Comparison of ENCODE assay signal across 1 cellular context in the genomic region with DNA sequence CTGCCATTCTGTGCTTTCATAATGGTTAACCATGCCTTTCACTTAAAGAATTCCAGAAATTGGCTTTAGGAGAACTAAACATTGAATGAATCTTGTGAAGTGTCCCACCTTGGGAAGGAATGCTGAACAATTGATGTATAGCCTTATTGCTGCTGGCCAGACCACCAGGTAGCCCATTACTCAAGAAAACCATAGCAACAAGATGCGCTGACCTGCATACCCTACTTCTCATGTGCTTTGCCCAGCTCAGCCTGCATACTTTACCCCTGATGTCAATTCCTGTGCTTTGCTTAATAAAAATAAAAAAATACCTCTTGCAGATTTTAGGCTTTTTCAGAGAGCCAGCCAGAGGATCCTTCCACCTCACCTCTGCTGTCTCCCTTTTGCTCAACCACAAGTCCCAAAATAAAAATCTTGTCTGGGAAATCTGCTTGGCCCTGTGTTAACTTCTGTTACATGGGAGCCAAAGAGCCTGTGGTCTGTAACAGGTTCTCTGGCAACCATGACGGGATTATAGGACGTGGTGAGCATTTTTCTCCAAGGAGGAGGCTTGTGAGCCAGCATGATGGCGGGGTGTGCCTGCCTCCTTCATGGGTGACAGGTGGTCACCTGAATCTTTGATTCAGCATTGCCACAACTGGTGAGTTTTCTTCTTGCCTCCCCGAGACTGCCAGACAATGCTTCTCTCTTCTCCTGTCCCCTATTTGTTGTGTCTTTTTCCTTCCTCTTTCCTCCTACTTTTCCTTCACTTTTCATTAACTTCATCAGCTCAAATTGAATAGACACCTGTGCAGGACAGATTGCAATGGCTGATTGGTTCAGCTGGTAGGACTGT.
TF ChIP-seq lines count a peak whose summit lies in the region.

No MANE protein-coding gene starts in this region.

TF ChIP-seq in GM12878, 131 proteins besides CTCF, POLR2A, EP300 and RAD21 (continued from another document):
- TF ChIP-seq, protein P1, sequence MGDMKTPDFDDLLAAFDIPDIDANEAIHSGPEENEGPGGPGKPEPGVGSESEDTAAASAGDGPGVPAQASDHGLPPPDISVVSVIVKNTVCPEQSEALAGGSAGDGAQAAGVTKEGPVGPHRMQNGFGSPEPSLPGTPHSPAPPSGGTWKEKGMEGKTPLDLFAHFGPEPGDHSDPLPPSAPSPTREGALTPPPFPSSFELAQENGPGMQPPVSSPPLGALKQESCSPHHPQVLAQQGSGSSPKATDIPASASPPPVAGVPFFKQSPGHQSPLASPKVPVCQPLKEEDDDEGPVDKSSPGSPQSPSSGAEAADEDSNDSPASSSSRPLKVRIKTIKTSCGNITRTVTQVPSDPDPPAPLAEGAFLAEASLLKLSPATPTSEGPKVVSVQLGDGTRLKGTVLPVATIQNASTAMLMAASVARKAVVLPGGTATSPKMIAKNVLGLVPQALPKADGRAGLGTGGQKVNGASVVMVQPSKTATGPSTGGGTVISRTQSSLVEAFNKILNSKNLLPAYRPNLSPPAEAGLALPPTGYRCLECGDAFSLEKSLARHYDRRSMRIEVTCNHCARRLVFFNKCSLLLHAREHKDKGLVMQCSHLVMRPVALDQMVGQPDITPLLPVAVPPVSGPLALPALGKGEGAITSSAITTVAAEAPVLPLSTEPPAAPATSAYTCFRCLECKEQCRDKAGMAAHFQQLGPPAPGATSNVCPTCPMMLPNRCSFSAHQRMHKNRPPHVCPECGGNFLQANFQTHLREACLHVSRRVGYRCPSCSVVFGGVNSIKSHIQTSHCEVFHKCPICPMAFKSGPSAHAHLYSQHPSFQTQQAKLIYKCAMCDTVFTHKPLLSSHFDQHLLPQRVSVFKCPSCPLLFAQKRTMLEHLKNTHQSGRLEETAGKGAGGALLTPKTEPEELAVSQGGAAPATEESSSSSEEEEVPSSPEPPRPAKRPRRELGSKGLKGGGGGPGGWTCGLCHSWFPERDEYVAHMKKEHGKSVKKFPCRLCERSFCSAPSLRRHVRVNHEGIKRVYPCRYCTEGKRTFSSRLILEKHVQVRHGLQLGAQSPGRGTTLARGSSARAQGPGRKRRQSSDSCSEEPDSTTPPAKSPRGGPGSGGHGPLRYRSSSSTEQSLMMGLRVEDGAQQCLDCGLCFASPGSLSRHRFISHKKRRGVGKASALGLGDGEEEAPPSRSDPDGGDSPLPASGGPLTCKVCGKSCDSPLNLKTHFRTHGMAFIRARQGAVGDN (IDR thresholded peaks at IDR 0.05), result no peak
- TF ChIP-seq TARDBP (IDR thresholded peaks at IDR 0.05; ENCODE audit: borderline replicate concordance), result no peak
